ENCODE assay signal across 25 cellular contexts in genomic region chr19:30174357-30174645, GRCh38.
"Had no signal": no experiment of that assay in that cellular context is flagged by ENCODE, and none has a peak within 500 bp of the region (broad histone marks: within the 10 kb centered on the region; RNA-seq: fewer than 3 reads in every experiment).

No MANE protein-coding gene starts in this region.

- H3K36me3 ChIP-seq: left ventricle myocardium inferior, right atrium auricular region, right lobe of liver, stomach, thyroid gland, transverse colon, upper lobe of left lung, vagina had no signal

- H3K27me3 ChIP-seq: right atrium auricular region, right lobe of liver, testis, thyroid gland, transverse colon, upper lobe of left lung, vagina had no signal

- H3K4me3 ChIP-seq: left ventricle myocardium inferior, lung, right atrium auricular region, right lobe of liver, stomach, testis, thyroid gland, transverse colon, upper lobe of left lung, vagina had no signal

- H3K4me1 ChIP-seq: left ventricle myocardium inferior, parathyroid adenoma, right atrium auricular region, right lobe of liver, stomach, testis, thyroid gland, upper lobe of left lung, vagina had no signal

- FAIRE-seq: islet of Langerhans, kidney had no signal

- H3K27ac ChIP-seq: left ventricle myocardium inferior, parathyroid adenoma, right atrium auricular region, right lobe of liver, stomach, testis, thyroid gland, upper lobe of left lung, vagina had no signal

- DNase-seq: hypothalamus; immature natural killer cell; kidney; left ventricle myocardium inferior; mesendoderm; midbrain; naive thymus-derived CD8-positive, alpha-beta T cell; nucleus accumbens; right lobe of liver; stimulated activated CD4-positive, alpha-beta T cell treated with anti-CD3 and anti-CD28 coated beads, Interleukin-12 subunit alpha, Interleukin-12 subunit beta, amount 100 ng/mL, for 4 hours; stimulated activated CD4-positive, alpha-beta T cell treated with anti-CD3 and anti-CD28 coated beads, Interleukin-15, amount 100 ng/mL, for 24 hours; stimulated activated CD4-positive, alpha-beta T cell treated with anti-CD3 and anti-CD28 coated beads, Interleukin-2, amount 100 ng/mL, for 24 hours; stimulated activated CD4-positive, alpha-beta T cell treated with anti-CD3 and anti-CD28 coated beads, Interleukin-4, amount 100 ng/mL, for 1 hour; stimulated activated naive B cell treated with anti-CD40 and anti-IgM and Interleukin-4, amounts not matched to agents 10 μg/mL and 1 μg/mL and 100 μg/mL, for 72 hours; stimulated activated naive CD8-positive, alpha-beta T cell treated with anti-CD3 and anti-CD28 coated beads, Interleukin-15, Interleukin-2, amounts not matched to agents 100 U/mL and 50 U/mL, for 24 hours; stomach; testis; thyroid gland; upper lobe of left lung had no signal

- H3K9me3 ChIP-seq: left ventricle myocardium inferior, right atrium auricular region, right lobe of liver, testis, thyroid gland, transverse colon, upper lobe of left lung, vagina had no signal

- ATAC-seq: naive thymus-derived CD8-positive, alpha-beta T cell; right lobe of liver; stimulated activated naive B cell treated with anti-CD40 and anti-IgM and Interleukin-4, amounts not matched to agents 10 μg/mL and 1 μg/mL and 100 μg/mL, for 72 hours; stimulated activated naive CD8-positive, alpha-beta T cell treated with anti-CD3 and anti-CD28 coated beads, Interleukin-15, Interleukin-2, amounts not matched to agents 100 U/mL and 50 U/mL, for 24 hours had no signal
